In genomic region chr1:107900083-107900945, GRCh38 we compare ENCODE assay signal across 15 cellular contexts.
DNase-seq lines count a peak whose midpoint lies in the region; ATAC-seq and TF ChIP-seq lines count a peak whose summit lies in the region.
"Had no signal": no experiment of that assay in that cellular context is flagged by ENCODE, and none has a peak within 500 bp of the region (broad histone marks: within the 10 kb centered on the region; RNA-seq: fewer than 3 reads in every experiment).

No MANE protein-coding gene starts in this region.

- H3K4me3 Mint-ChIP-seq in T-cell = peak overlapping the region in 2 of 3 donors; percentile 0 to 4
- peak overlapping the region in 8 of 10 donors; percentile 17 to 68 (median 46) for H3K4me3 Mint-ChIP-seq in naive thymus-derived CD4-positive, alpha-beta T cell
- H3K4me3 Mint-ChIP-seq in endodermal cell = no peak overlapping the region
- H3K4me3 Mint-ChIP-seq: activated naive CD4-positive, alpha-beta T cell treated with anti-CD3 and anti-CD28 coated beads, Interleukin-2, amount 10 ng/mL, durations not matched to agents 7 days and 5 days; nephron progenitor cell had no signal

- H3K27me3 Mint-ChIP-seq in T-cell (no peaks in the 10 kb centered on the region), endodermal cell (ENCODE audit: insufficient read depth) (no peaks in the 10 kb centered on the region)
- peaks cover 0 to 4% (median 0%) of the 10 kb centered on the region in 5 donors for H3K27me3 Mint-ChIP-seq in naive thymus-derived CD4-positive, alpha-beta T cell

- 89 to 100% methylated on average over 5 to 6 of the region's 6 CpGs for WGBS in endodermal cell (ENCODE audit: insufficient coverage in 1 of 2, insufficient read length in 1 of 2), 2 experiments

- no peak overlapping the region for H3K4me3 ChIP-seq in naive thymus-derived CD4-positive, alpha-beta T cell (ENCODE audit: low read length)
- H3K4me3 ChIP-seq in foreskin fibroblast (ENCODE audit: low read depth in 1 of 2, low read length in 2 of 2) (no peak overlapping the region), endodermal cell (ENCODE audit: low read length) (no peak overlapping the region)
- H3K4me3 ChIP-seq: hepatocyte had no signal

- no peak overlapping the region for H3K27ac ChIP-seq in naive thymus-derived CD4-positive, alpha-beta T cell (ENCODE audit: low read depth, low read length)
- H3K27ac ChIP-seq in endodermal cell (ENCODE audit: low read depth, low read length) = no peak overlapping the region
- H3K27ac ChIP-seq: hepatocyte had no signal

- ATAC-seq in GM18502 (IDR thresholded peaks at IDR 0.05; ENCODE audit: poor library complexity, unreplicated experiment) (peak; percentile 61), HG03432 (IDR thresholded peaks at IDR 0.05; ENCODE audit: unreplicated experiment) (peak; percentile 53), T-cell (replicated peaks in 1 of 4) (peak; percentile 56 to 80 (median 66))
- ATAC-seq in naive thymus-derived CD4-positive, alpha-beta T cell = peak; percentile 51

- DNase-seq in T-cell (no peak), GM13977 (ENCODE audit: low spot score) (no peak), foreskin fibroblast (no peak), endodermal cell (no peak)
- peak in 4 of 9 donors; percentile 10 to 34 (median 24) for DNase-seq in naive thymus-derived CD4-positive, alpha-beta T cell
- DNase-seq: activated naive CD4-positive, alpha-beta T cell treated with anti-CD3 and anti-CD28 coated beads, Interleukin-2, amount 10 ng/mL, durations not matched to agents 7 days and 5 days; BE2C; DMS79 treated with DMSO at 0.1 percent for 48 hours; NCI-H1105; NCI-H446; nephron progenitor cell; stimulated activated CD4-positive, alpha-beta T cell treated with anti-CD3 and anti-CD28 coated beads, Interleukin-4, amount 100 ng/mL, for 1 hour had no signal

- H3K4me1 ChIP-seq in naive thymus-derived CD4-positive, alpha-beta T cell (ENCODE audit: control insufficient read depth in 2 of 2, insufficient read depth in 2 of 2, low read length in 2 of 2) = peaks cover 8 to 14% of the 10 kb centered on the region in 2 donors
- H3K4me1 ChIP-seq in endodermal cell (ENCODE audit: control insufficient read depth, insufficient read depth, low read length) = no peaks in the 10 kb centered on the region
- H3K4me1 ChIP-seq: BE2C had no signal

- intact Hi-C loops in naive thymus-derived CD4-positive, alpha-beta T cell (cut with micrococcal nuclease) = loop anchor here in 1 of 2 donors (2.0 kb wide), 1 partner anchor 62 kb away; no protein-coding TSS in a partner anchor

- H3K4me1 Mint-ChIP-seq in T-cell (peaks cover 47 to 63% (median 50%) of the 10 kb centered on the region in 3 donors), endodermal cell (peaks cover 32% of the 10 kb centered on the region)
- peaks cover 23 to 71% (median 49%) of the 10 kb centered on the region in 7 donors for H3K4me1 Mint-ChIP-seq in naive thymus-derived CD4-positive, alpha-beta T cell

- H3K9me3 ChIP-seq in naive thymus-derived CD4-positive, alpha-beta T cell (ENCODE audit: control insufficient read depth in 2 of 3, low read length in 3 of 3) = no peaks in the 10 kb centered on the region
- no peaks in the 10 kb centered on the region for H3K9me3 ChIP-seq in endodermal cell (ENCODE audit: control insufficient read depth, low read length)
- H3K9me3 ChIP-seq: BE2C had no signal

- in situ Hi-C loops in GM13977 (cut with MboI; ENCODE audit: low pct_unique_long_range_greater_than_20kb, low sequenced_read_pairs, unreplicated experiment) = no loop called here

- H3K36me3 Mint-ChIP-seq in T-cell (no peaks in the 10 kb centered on the region), endodermal cell (ENCODE audit: low read depth) (no peaks in the 10 kb centered on the region)
- no peaks in the 10 kb centered on the region for H3K36me3 Mint-ChIP-seq in naive thymus-derived CD4-positive, alpha-beta T cell
- H3K36me3 Mint-ChIP-seq: activated naive CD4-positive, alpha-beta T cell treated with anti-CD3 and anti-CD28 coated beads, Interleukin-2, amount 10 ng/mL, durations not matched to agents 7 days and 5 days had no signal

- TF ChIP-seq CTCF in GM13977 (IDR thresholded peaks at IDR 0.05; ENCODE audit: extremely low read depth, insufficient read depth, missing control alignments) = no peak
- TF ChIP-seq CTCF in foreskin fibroblast (IDR thresholded peaks at IDR 0.05; ENCODE audit: low read depth, low read length) = no peak
- TF ChIP-seq CTCF in endodermal cell (conservative IDR thresholded peaks at IDR 0.05) = no peak

- H3K27ac Mint-ChIP-seq in T-cell (peak overlapping the region in 1 of 2 donors; percentile 44), endodermal cell (no peak overlapping the region)
- H3K27ac Mint-ChIP-seq in naive thymus-derived CD4-positive, alpha-beta T cell = peak overlapping the region in 6 of 9 donors; percentile 32 to 69 (median 50)
- H3K27ac Mint-ChIP-seq: activated naive CD4-positive, alpha-beta T cell treated with anti-CD3 and anti-CD28 coated beads, Interleukin-2, amount 10 ng/mL, durations not matched to agents 7 days and 5 days; nephron progenitor cell had no signal

- H3K9me3 Mint-ChIP-seq in T-cell (no peaks in the 10 kb centered on the region), endodermal cell (no peaks in the 10 kb centered on the region)
- H3K9me3 Mint-ChIP-seq in naive thymus-derived CD4-positive, alpha-beta T cell = no peaks in the 10 kb centered on the region
- H3K9me3 Mint-ChIP-seq: activated naive CD4-positive, alpha-beta T cell treated with anti-CD3 and anti-CD28 coated beads, Interleukin-2, amount 10 ng/mL, durations not matched to agents 7 days and 5 days; nephron progenitor cell had no signal

- H3K9ac ChIP-seq in endodermal cell (ENCODE audit: extremely low read depth, low read length, poor library complexity, severe bottlenecking) = no peak overlapping the region

- CTCF ChIA-PET in T-cell (lab: Charles Lee) = interaction anchor here in 1 of 2 donors (1.5 kb wide), 1 partner anchor 118 kb away, joined by 7 read pairs; no protein-coding TSS in a partner anchor
- CTCF ChIA-PET in naive thymus-derived CD4-positive, alpha-beta T cell (lab: Charles Lee) = no interaction called here

- POLR2A ChIA-PET in T-cell (lab: Charles Lee) = no interaction called here
- POLR2A ChIA-PET in naive thymus-derived CD4-positive, alpha-beta T cell (lab: Charles Lee) = interaction anchor here (0.6 kb wide), 1 partner anchor 107 kb away, joined by 3 read pairs; no protein-coding TSS in a partner anchor

- no peaks in the 10 kb centered on the region for H3K36me3 ChIP-seq in naive thymus-derived CD4-positive, alpha-beta T cell (ENCODE audit: control insufficient read depth in 2 of 3, insufficient read depth in 3 of 3, low read length in 3 of 3)
- no peaks in the 10 kb centered on the region for H3K36me3 ChIP-seq in endodermal cell (ENCODE audit: control insufficient read depth, insufficient read depth, low read length)
- H3K36me3 ChIP-seq: BE2C had no signal

- no peaks in the 10 kb centered on the region for H3K27me3 ChIP-seq in naive thymus-derived CD4-positive, alpha-beta T cell (ENCODE audit: control insufficient read depth in 2 of 2, insufficient read depth in 2 of 2, low read length in 2 of 2)
- no peaks in the 10 kb centered on the region for H3K27me3 ChIP-seq in endodermal cell (ENCODE audit: control insufficient read depth, insufficient read depth, low read length, poor library complexity, severe bottlenecking)
- H3K27me3 ChIP-seq: hepatocyte had no signal
